10 cellular contexts compared by ENCODE assay signal in the genomic region with DNA sequence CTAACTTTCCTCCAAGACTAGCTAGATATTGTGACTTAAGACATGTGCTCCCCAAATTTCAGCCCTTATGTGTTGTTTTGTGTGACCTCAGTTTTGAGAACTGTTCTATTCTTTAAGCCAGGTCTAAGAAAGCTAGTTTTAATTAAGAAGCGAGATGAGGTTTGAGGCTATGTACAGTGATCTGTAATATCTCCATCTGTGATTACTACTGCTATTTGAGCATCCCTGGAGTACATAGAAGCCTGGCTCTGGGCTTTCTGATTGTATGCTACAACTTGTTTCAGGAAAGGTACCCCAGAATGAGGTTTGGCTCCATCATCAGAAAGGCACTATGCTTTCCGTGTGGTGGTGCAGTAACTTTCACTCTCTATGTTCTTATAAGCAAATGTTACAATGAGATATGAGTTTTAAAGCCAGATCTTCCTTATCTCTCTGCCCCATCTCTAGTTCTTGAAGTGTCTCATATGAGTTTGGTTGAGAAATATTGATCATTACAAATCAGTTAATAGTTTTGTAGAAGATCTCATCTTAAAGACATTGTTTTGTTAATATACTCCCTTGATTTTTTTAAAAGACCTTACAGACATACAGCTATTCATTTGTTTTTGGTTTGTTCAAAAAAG. TPM values are rescaled to one million over a fixed set of nuclear protein-coding genes. Genes with fewer than 3 reads are reported as not detected.
DNase-seq lines count a peak whose midpoint lies in the region; ATAC-seq, FAIRE-seq and TF ChIP-seq lines count a peak whose summit lies in the region.
"Had no signal": no experiment of that assay in that cellular context is flagged by ENCODE, and none has a peak within 500 bp of the region (broad histone marks: within the 10 kb centered on the region; RNA-seq: fewer than 3 reads in every experiment).

No MANE protein-coding gene starts in this region.

- H3K4me1 ChIP-seq in A673 (ENCODE audit: insufficient read depth, low read length, poor library complexity, severe bottlenecking) (peaks cover 33% of the 10 kb centered on the region), NT2/D1 (ENCODE audit: insufficient read depth, insufficient read length) (no peaks in the 10 kb centered on the region), esophagus squamous epithelium (peaks cover 0 to 23% (median 0%) of the 10 kb centered on the region in 3 donors), neural progenitor cell (peaks cover 7% of the 10 kb centered on the region)

- CTCF ChIA-PET in A673 (lab: Charles Lee) = interaction anchor here (0.7 to 4.0 kb wide), 9 partner anchors 13 to 246 kb away, joined by 3 to 32 read pairs (median 8); no protein-coding TSS in a partner anchor

- H3K79me2 ChIP-seq in neural progenitor cell (ENCODE audit: low read depth) = no peaks in the 10 kb centered on the region

- 44 to 68% methylated on average over 2 of the region's 2 CpGs for WGBS in esophagus squamous epithelium, 2 donors

- peaks cover 3% of the 10 kb centered on the region for H3K27me3 Mint-ChIP-seq in neural progenitor cell (ENCODE audit: insufficient read depth, low read depth)

- H3K36me3 Mint-ChIP-seq in neural progenitor cell = no peaks in the 10 kb centered on the region

- H4K20me1 ChIP-seq in neural progenitor cell (ENCODE audit: low read depth) = no peaks in the 10 kb centered on the region

- peak overlapping the region; percentile 57 for H3K4me2 ChIP-seq in neural progenitor cell

- no peak overlapping the region for H3K27ac ChIP-seq in A673 (ENCODE audit: low read depth, low read length, poor library complexity, severe bottlenecking)
- H3K27ac ChIP-seq in esophagus squamous epithelium = peak overlapping the region in 2 of 4 donors; percentile 11 to 40
- H3K27ac ChIP-seq in neural progenitor cell = no peak overlapping the region

- FAIRE-seq in GM12891 (lab: Jason Lieb, UNC) (no peak), HTR-8/SVneo (lab: Jason Lieb, UNC) (no peak)

- no peak for ATAC-seq in GM18867 (IDR thresholded peaks at IDR 0.05; ENCODE audit: unreplicated experiment)
- ATAC-seq: activated T-cell treated with anti-CD3 and anti-CD28 coated beads, Interleukin-2, amount 50 U/mL, for 72 hours had no signal

- H3K36me3 ChIP-seq in A673 (ENCODE audit: insufficient read depth, low read length, poor library complexity, severe bottlenecking) = peaks cover 21% of the 10 kb centered on the region
- no peaks in the 10 kb centered on the region for H3K36me3 ChIP-seq in NT2/D1 (ENCODE audit: insufficient read depth, insufficient read length, low read length)
- no peaks in the 10 kb centered on the region for H3K36me3 ChIP-seq in esophagus squamous epithelium
- no peaks in the 10 kb centered on the region for H3K36me3 ChIP-seq in neural progenitor cell

- POLR2A ChIA-PET in A673 (lab: Charles Lee; ENCODE audit: low non-redundant PET) = no interaction called here

- no peak for DNase-seq in A673 (ENCODE audit: low spot score)
- no peak for DNase-seq in NT2/D1 (ENCODE audit: low read depth, low spot score)
- no peak for DNase-seq in esophagus squamous epithelium (lab: John Stamatoyannopoulos, UW)
- DNase-seq in neural progenitor cell (ENCODE audit: low spot score) = no peak
- no peak for DNase-seq in GM12891 (ENCODE audit: insufficient read length, low spot score)
- no peak for DNase-seq in HTR-8/SVneo (ENCODE audit: insufficient read length, low spot score)
- DNase-seq in NCI-H1105 (lab: John Stamatoyannopoulos, UW) = no peak
- DNase-seq: activated T-cell treated with anti-CD3 and anti-CD28 coated beads, Interleukin-2, amount 50 U/mL, for 72 hours; NCI-H2029 treated with DMSO at 0.1 percent for 48 hours had no signal

- no peak for TF ChIP-seq POLR2A in esophagus squamous epithelium (IDR thresholded peaks at IDR 0.05)
- no peak for TF ChIP-seq POLR2A in GM12891 (IDR thresholded peaks at IDR 0.05; ENCODE audit: low read depth, low read length)

- no peaks in the 10 kb centered on the region for H3F3A ChIP-seq in neural progenitor cell (ENCODE audit: low read depth)

- H3K4me3 ChIP-seq in A673 (ENCODE audit: low read depth, low read length, poor library complexity, severe bottlenecking) (peak overlapping the region; percentile 40), NT2/D1 (ENCODE audit: insufficient read length, low read depth) (no peak overlapping the region), esophagus squamous epithelium (peak overlapping the region; percentile 0 to 49 (median 34)), neural progenitor cell (no peak overlapping the region)

- H3K9ac ChIP-seq in NT2/D1 (ENCODE audit: insufficient read length, low read depth) = peak overlapping the region; percentile 15
- H3K9ac ChIP-seq in neural progenitor cell = no peak overlapping the region

- TF ChIP-seq CTCF in A673 (conservative IDR thresholded peaks at IDR 0.05; ENCODE audit: low read depth, low read length) = no peak
- no peak for TF ChIP-seq CTCF in esophagus squamous epithelium (IDR thresholded peaks at IDR 0.05)
- TF ChIP-seq CTCF in neural progenitor cell (IDR thresholded peaks at IDR 0.05) = no peak

- TSS peak; percentile 64 for BruUV-seq in A673 (replicated peaks; lab: Mats Ljungman, UMichigan)

- H3K27me3 ChIP-seq in A673 (replicated peaks; ENCODE audit: insufficient read depth, low read depth, low read length, poor library complexity) (no peaks in the 10 kb centered on the region), NT2/D1 (ENCODE audit: insufficient read depth, insufficient read length) (no peaks in the 10 kb centered on the region), esophagus squamous epithelium (peaks cover 0 to 18% (median 0%) of the 10 kb centered on the region in 4 donors), neural progenitor cell (peaks cover 26% of the 10 kb centered on the region)

- H3K9me3 ChIP-seq in A673 (ENCODE audit: low read depth, low read length, poor library complexity, severe bottlenecking) (no peaks in the 10 kb centered on the region), NT2/D1 (ENCODE audit: insufficient read depth, low read length) (no peaks in the 10 kb centered on the region), esophagus squamous epithelium (no peaks in the 10 kb centered on the region), neural progenitor cell (ENCODE audit: low read depth) (no peaks in the 10 kb centered on the region)

- H3K9me3 Mint-ChIP-seq in neural progenitor cell = no peaks in the 10 kb centered on the region
- H3K9me3 Mint-ChIP-seq: activated T-cell treated with anti-CD3 and anti-CD28 coated beads, Interleukin-2, amount 50 U/mL, for 72 hours had no signal

- no peak overlapping the region for H3K27ac Mint-ChIP-seq in neural progenitor cell
- H3K27ac Mint-ChIP-seq: activated T-cell treated with anti-CD3 and anti-CD28 coated beads, Interleukin-2, amount 50 U/mL, for 72 hours had no signal

- peak overlapping the region; percentile 74 for H2AFZ ChIP-seq in neural progenitor cell (replicated peaks)

- H3K4me1 Mint-ChIP-seq in neural progenitor cell = peaks cover 24% of the 10 kb centered on the region

- intact Hi-C loops in A673 (cut with micrococcal nuclease; ENCODE audit: unreplicated experiment) = loop anchor here (1.0 to 5.0 kb wide), 3 partner anchors 87 to 215 kb away; no protein-coding TSS in a partner anchor
- intact Hi-C loops in esophagus squamous epithelium (cut with DNase I) = loop anchor here (10.0 kb wide), 1 partner anchor 195 kb away; no protein-coding TSS in a partner anchor

- peak overlapping the region; percentile 60 for H3K4me3 Mint-ChIP-seq in neural progenitor cell
- H3K4me3 Mint-ChIP-seq: activated T-cell treated with anti-CD3 and anti-CD28 coated beads, Interleukin-2, amount 50 U/mL, for 72 hours had no signal

TF ChIP-seq in GM12891, 5 proteins besides CTCF, POLR2A, EP300 and RAD21:
- TF ChIP-seq PAX5 (IDR thresholded peaks at IDR 0.05; ENCODE audit: insufficient read depth, low read length, severe bottlenecking) (no peak), TAF1 (IDR thresholded peaks at IDR 0.05; ENCODE audit: low read depth, low read length) (no peak), SPI1 (IDR thresholded peaks at IDR 0.05; ENCODE audit: low read depth, low read length) (no peak), POU2F2 (IDR thresholded peaks at IDR 0.05; ENCODE audit: low read depth, low read length) (no peak), POLR2AphosphoS5 (IDR thresholded peaks at IDR 0.05; ENCODE audit: low read depth, low read length) (no peak)

RNA-seq across cellular contexts. Expression of a gene that starts 0.6 kb away (rescaled TPM):
- total RNA-seq in A673 (2021) (23.8 and 24.2 TPM in 2 replicates), esophagus squamous epithelium (1 to 10 TPM in 1 of 4 donors, under 1 TPM in 2, not detected in 1; 0.26 to 1.5 (median 0.70) TPM), neural progenitor cell (ENCODE audit: low replicate concordance) (0.43 and 0.77 TPM in 2 replicates)
- not detected for polyA plus RNA-seq in GM12891 (2012; ENCODE audit: low read depth, missing spikeins)
- total RNA-seq: activated T-cell treated with anti-CD3 and anti-CD28 coated beads, Interleukin-2, amount 50 U/mL, for 72 hours had no signal

Comparison
In these comparisons a context has a peak if more than half of its experiments do, and no peak if none do; other contexts are left out.
1. H3K4me3 ChIP-seq: peak in A673 (single experiment) and esophagus squamous epithelium (4 of 4); none in NT2/D1 (single experiment) and neural progenitor cell (single experiment).